Comparison of ENCODE assay signal across 1 cellular context in genomic region chr10:114495303-114495702, GRCh38.
TF ChIP-seq lines count a peak whose summit lies in the region.

No MANE protein-coding gene starts in this region.

TF ChIP-seq in GM12878, 131 proteins besides CTCF, POLR2A, EP300 and RAD21:
- TF ChIP-seq KLF5 (IDR thresholded peaks at IDR 0.05; ENCODE audit: partially characterized antibody) = no peak
- no peak for TF ChIP-seq USF1 (IDR thresholded peaks at IDR 0.05; ENCODE audit: borderline replicate concordance, extremely low read length, insufficient read depth, low read depth, low read length)
- TF ChIP-seq HDGF (IDR thresholded peaks at IDR 0.05) = 0 out of 2 replicates have a peak, but pooled peaks have one; percentile 34
- TF ChIP-seq SRF (IDR thresholded peaks at IDR 0.05; ENCODE audit: low read depth in 2 of 2, low read length in 2 of 2) = no peak
